ENCODE assay signal across 20 cellular contexts in the genomic region with DNA sequence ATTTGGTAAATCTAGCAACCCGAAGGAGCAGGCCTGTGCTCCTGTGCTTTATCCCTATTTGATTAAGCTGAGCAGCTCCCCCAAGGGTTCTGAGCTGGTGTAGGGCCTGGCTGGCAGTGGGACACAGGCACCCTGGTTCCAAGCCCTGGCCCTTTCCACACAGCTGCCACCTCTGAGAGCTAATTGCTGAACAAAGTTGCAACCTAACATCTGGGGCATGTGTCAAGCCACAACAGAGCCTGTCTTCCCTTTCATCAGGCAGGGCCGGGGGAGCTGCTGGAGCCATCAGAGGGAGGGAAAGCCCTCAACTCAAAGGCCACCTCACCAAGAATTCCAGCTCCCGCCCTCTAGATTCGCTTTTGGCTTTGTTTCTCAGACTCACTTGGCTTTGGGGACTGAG. TPM values are rescaled to one million over a fixed set of nuclear protein-coding genes. Genes with fewer than 3 reads are reported as not detected.
A peak's percentile ranks its signal among the peaks of the same experiment; 100 is the strongest.
DNase-seq lines count a peak whose midpoint lies in the region; ATAC-seq and TF ChIP-seq lines count a peak whose summit lies in the region.
"Had no signal": no experiment of that assay in that cellular context is flagged by ENCODE, and none has a peak within 500 bp of the region (broad histone marks: within the 10 kb centered on the region; RNA-seq: fewer than 3 reads in every experiment).

No MANE protein-coding gene starts in this region.

- no peak overlapping the region for H3K4me3 Mint-ChIP-seq in endodermal cell
- no peak overlapping the region for H3K4me3 Mint-ChIP-seq in activated naive CD4-positive, alpha-beta T cell treated with anti-CD3 and anti-CD28 coated beads for 36 hours
- H3K4me3 Mint-ChIP-seq: CD4-positive, alpha-beta T cell had no signal

- no peaks in the 10 kb centered on the region for H3K4me1 ChIP-seq in endodermal cell (ENCODE audit: control insufficient read depth, insufficient read depth, low read length)

- ATAC-seq in HG02938 (IDR thresholded peaks at IDR 0.05; ENCODE audit: unreplicated experiment): no peak
- no peak for ATAC-seq in GM19328 (IDR thresholded peaks at IDR 0.05; ENCODE audit: unreplicated experiment)
- ATAC-seq: HepG2 had no signal

- peaks cover 44% of the 10 kb centered on the region for H3K27me3 ChIP-seq in endodermal cell (ENCODE audit: control insufficient read depth, insufficient read depth, low read length, poor library complexity, severe bottlenecking)

- peaks cover 2% of the 10 kb centered on the region for H3K4me1 Mint-ChIP-seq in endodermal cell
- H3K4me1 Mint-ChIP-seq in activated naive CD4-positive, alpha-beta T cell treated with anti-CD3 and anti-CD28 coated beads for 36 hours (ENCODE audit: low read depth): peaks cover 15% of the 10 kb centered on the region

- H3K27me3 Mint-ChIP-seq in endodermal cell (ENCODE audit: insufficient read depth): peaks cover 61% of the 10 kb centered on the region
- H3K27me3 Mint-ChIP-seq in activated naive CD4-positive, alpha-beta T cell treated with anti-CD3 and anti-CD28 coated beads for 36 hours (ENCODE audit: low read depth): peaks cover 11% of the 10 kb centered on the region

- H3K4me3 ChIP-seq in AG10803 (ENCODE audit: low read length) (no peak overlapping the region), NB4 (ENCODE audit: low read depth, low read length) (no peak overlapping the region), endodermal cell (ENCODE audit: low read length) (no peak overlapping the region)
- H3K4me3 ChIP-seq: PC-9 had no signal

- TF ChIP-seq CTCF in AG10803 (conservative IDR thresholded peaks at IDR 0.05; ENCODE audit: low read length) (0 out of 2 replicates have a peak, but pooled peaks have one; percentile 6), GM13976 (IDR thresholded peaks at IDR 0.05; ENCODE audit: borderline replicate concordance, control extremely low read depth, extremely low read depth, insufficient read depth, missing control alignments) (no peak), NB4 (IDR thresholded peaks at IDR 0.05; ENCODE audit: low read depth, low read length) (no peak), endodermal cell (conservative IDR thresholded peaks at IDR 0.05) (no peak)

- no peak overlapping the region for H3K27ac Mint-ChIP-seq in endodermal cell
- no peak overlapping the region for H3K27ac Mint-ChIP-seq in activated naive CD4-positive, alpha-beta T cell treated with anti-CD3 and anti-CD28 coated beads for 36 hours
- H3K27ac Mint-ChIP-seq: CD4-positive, alpha-beta T cell had no signal

- no peaks in the 10 kb centered on the region for H3K36me3 ChIP-seq in endodermal cell (ENCODE audit: control insufficient read depth, insufficient read depth, low read length)

- in situ Hi-C loops in GM13976 (cut with MboI; ENCODE audit: low sequenced_read_pairs, unreplicated experiment): no loop called here

- no peak for TF ChIP-seq POLR2A in NB4 (IDR thresholded peaks at IDR 0.05; ENCODE audit: extremely low read depth, insufficient read length)

- no peaks in the 10 kb centered on the region for H3K36me3 Mint-ChIP-seq in endodermal cell (ENCODE audit: low read depth)
- H3K36me3 Mint-ChIP-seq in activated naive CD4-positive, alpha-beta T cell treated with anti-CD3 and anti-CD28 coated beads for 36 hours (ENCODE audit: low read depth): no peaks in the 10 kb centered on the region

- DNase-seq in AG10803 (ENCODE audit: low read depth) (no peak), GM13976 (ENCODE audit: low spot score) (peak; percentile 6), NB4 (ENCODE audit: low read depth) (peak; percentile 40), endodermal cell (peak; percentile 35)
- DNase-seq in stimulated activated CD4-positive, alpha-beta T cell treated with anti-CD3 and anti-CD28 coated beads, Interleukin-1b, Interleukin-23, amount 100 ng/mL, for 48 hours: no peak
- no peak for DNase-seq in activated naive CD4-positive, alpha-beta T cell treated with anti-CD3 and anti-CD28 coated beads for 36 hours
- DNase-seq: CD4-positive, alpha-beta T cell; COR-L47; NCI-H1048; NCI-H1417 treated with DMSO at 0.1 percent for 48 hours; NCI-H187; NCI-H446 treated with DMSO at 0.1 percent for 48 hours; NCI-H69; PC-9; SIG-M5; SK-N-SH had no signal

- H3K9me3 ChIP-seq in endodermal cell (ENCODE audit: control insufficient read depth, low read length): no peaks in the 10 kb centered on the region
- H3K9me3 ChIP-seq: SK-N-SH had no signal

- H3K27ac ChIP-seq in endodermal cell (ENCODE audit: low read depth, low read length): no peak overlapping the region
- H3K27ac ChIP-seq: KMS-11, PC-9 had no signal

- no peak overlapping the region for H3K9ac ChIP-seq in endodermal cell (ENCODE audit: extremely low read depth, low read length, poor library complexity, severe bottlenecking)
- H3K9ac ChIP-seq: KMS-11, SK-N-SH had no signal

- CTCF ChIA-PET in activated naive CD4-positive, alpha-beta T cell treated with anti-CD3 and anti-CD28 coated beads for 36 hours (lab: Charles Lee): interaction anchor here (1.1 to 2.1 kb wide), 3 partner anchors 215 to 411 kb away, joined by 3 to 8 read pairs (median 3); no protein-coding TSS in a partner anchor

- intact Hi-C loops in activated naive CD4-positive, alpha-beta T cell treated with anti-CD3 and anti-CD28 coated beads for 36 hours (cut with micrococcal nuclease): loop anchor here (5.0 kb wide), 1 partner anchor 909 kb away; no protein-coding TSS in a partner anchor

- 75 to 92% methylated on average over 1 to 4 of the region's 4 CpGs for WGBS in endodermal cell (ENCODE audit: insufficient coverage in 1 of 2, insufficient read length in 1 of 2), 2 experiments

- no peaks in the 10 kb centered on the region for H3K9me3 Mint-ChIP-seq in endodermal cell
- H3K9me3 Mint-ChIP-seq in activated naive CD4-positive, alpha-beta T cell treated with anti-CD3 and anti-CD28 coated beads for 36 hours: no peaks in the 10 kb centered on the region
- H3K9me3 Mint-ChIP-seq: CD4-positive, alpha-beta T cell had no signal

RNA-seq across cellular contexts. Expression of a gene that starts 17.1 kb away (rescaled TPM):
- 10 to 100 TPM; 34.8 to 38.7 TPM for total RNA-seq in endodermal cell
- 54.7 TPM for polyA plus RNA-seq in endodermal cell (2013, experiment 1 of 2)
- 45.2 TPM for polyA plus RNA-seq in endodermal cell (2013, experiment 2 of 2)
- total RNA-seq in activated naive CD4-positive, alpha-beta T cell treated with anti-CD3 and anti-CD28 coated beads for 36 hours: 10 to 100 TPM; 66.8 to 69.1 TPM

Comparison
In these comparisons a context has a peak if more than half of its experiments do, and no peak if none do; other contexts are left out.
1. DNase-seq: peak in GM13976 (single experiment), NB4 (single experiment) and endodermal cell (single experiment); none in AG10803 (single experiment), stimulated activated CD4-positive, alpha-beta T cell treated with anti-CD3 and anti-CD28 coated beads, Interleukin-1b, Interleukin-23, amount 100 ng/mL, for 48 hours (single experiment) and activated naive CD4-positive, alpha-beta T cell treated with anti-CD3 and anti-CD28 coated beads for 36 hours (single experiment).